Comparison of ENCODE assay signal across 8 cellular contexts in genomic region chr22:40951795-40952602, GRCh38. TPM values are rescaled to one million over a fixed set of nuclear protein-coding genes. Genes with fewer than 3 reads are reported as not detected.
DNase-seq lines count a peak whose midpoint lies in the region; ATAC-seq, FAIRE-seq and TF ChIP-seq lines count a peak whose summit lies in the region.

No MANE protein-coding gene starts in this region.

- H3K36me3 ChIP-seq in esophagus (ENCODE audit: control insufficient read depth in 2 of 2, insufficient read depth in 2 of 2, low read length in 1 of 2): no peaks in the 10 kb centered on the region
- H3K36me3 ChIP-seq in prostate gland: peaks cover 0 to 6% of the 10 kb centered on the region in 2 donors

- peaks cover 10% of the 10 kb centered on the region for H3K36me3 Mint-ChIP-seq in activated T-cell treated with anti-CD3 and anti-CD28 coated beads, Interleukin-2, amount 50 U/mL, for 4 hours (ENCODE audit: insufficient read depth)

- H3K27ac ChIP-seq in esophagus (ENCODE audit: low read depth in 2 of 2, low read length in 1 of 2) (peak overlapping the region; percentile 94 to 96), prostate gland (peak overlapping the region; percentile 91 to 95)

- peak in 1 of 2 donors; percentile 0 for ATAC-seq in activated T-cell treated with anti-CD3 and anti-CD28 coated beads, Interleukin-2, amount 50 U/mL, for 4 hours
- ATAC-seq in GM19351 (IDR thresholded peaks at IDR 0.05; ENCODE audit: unreplicated experiment) (no peak), HG03354 (IDR thresholded peaks at IDR 0.05; ENCODE audit: poor library complexity, severe bottlenecking, unreplicated experiment) (no peak)

- TF ChIP-seq CTCF in prostate gland (IDR thresholded peaks at IDR 0.05): no peak

- intact Hi-C loops in prostate gland (cut with DNase I): loop anchor here (1.0 kb wide), 2 partner anchors 70 to 139 kb away; no protein-coding TSS in a partner anchor

- peak; percentile 15 for TF ChIP-seq POLR2A in prostate gland (IDR thresholded peaks at IDR 0.05)

- no peaks in the 10 kb centered on the region for H3K9me3 Mint-ChIP-seq in activated T-cell treated with anti-CD3 and anti-CD28 coated beads, Interleukin-2, amount 50 U/mL, for 4 hours

- WGBS in esophagus, 2 donors: 5% methylated on average over 19 to 21 of the region's 21 CpGs
- WGBS in prostate gland: 3% methylated on average over 21 of the region's 21 CpGs

- FAIRE-seq in urothelium cell line (lab: Jason Lieb, UNC): no peak

- no peaks in the 10 kb centered on the region for H3K9me3 ChIP-seq in esophagus (ENCODE audit: control insufficient read depth in 2 of 2, insufficient read depth in 1 of 2, low read depth in 1 of 2, low read length in 1 of 2)
- H3K9me3 ChIP-seq in prostate gland: no peaks in the 10 kb centered on the region

- H3K4me3 Mint-ChIP-seq in activated T-cell treated with anti-CD3 and anti-CD28 coated beads, Interleukin-2, amount 50 U/mL, for 4 hours: peak overlapping the region; percentile 98

- H3K27me3 Mint-ChIP-seq in activated T-cell treated with anti-CD3 and anti-CD28 coated beads, Interleukin-2, amount 50 U/mL, for 4 hours (ENCODE audit: low read depth): no peaks in the 10 kb centered on the region

- H3K27me3 ChIP-seq in esophagus (ENCODE audit: control insufficient read depth in 1 of 2, insufficient read depth in 2 of 2, low read length in 2 of 2) (no peaks in the 10 kb centered on the region), prostate gland (replicated peaks; ENCODE audit: insufficient read depth) (no peaks in the 10 kb centered on the region)

- no peaks in the 10 kb centered on the region for H3K4me1 ChIP-seq in esophagus (ENCODE audit: control insufficient read depth in 2 of 2, insufficient read depth in 2 of 2, low read length in 1 of 2)
- H3K4me1 ChIP-seq in prostate gland (replicated peaks): peaks cover 5% of the 10 kb centered on the region

- peaks cover 27% of the 10 kb centered on the region for H3K4me1 Mint-ChIP-seq in activated T-cell treated with anti-CD3 and anti-CD28 coated beads, Interleukin-2, amount 50 U/mL, for 4 hours (ENCODE audit: low read depth)

- H3K4me3 ChIP-seq in esophagus (ENCODE audit: low read depth in 1 of 2, low read length in 2 of 2): peak overlapping the region; percentile 64 to 83
- H3K4me3 ChIP-seq in prostate gland: peak overlapping the region; percentile 73 to 80

- no peak for DNase-seq in activated T-cell treated with anti-CD3 and anti-CD28 coated beads, Interleukin-2, amount 50 U/mL, for 4 hours
- no peak for DNase-seq in activated T-cell treated with anti-CD3 and anti-CD28 coated beads, Interleukin-2, amount 50 U/mL, for 1 hour
- DNase-seq in RPMI7951 (ENCODE audit: low read depth) (peak; percentile 16), prostate gland (ENCODE audit: low spot score) (no peak), urothelium cell line (ENCODE audit: low spot score) (no peak)

RNA-seq across cellular contexts. Expression of gene RBX1, which starts 0.8 kb away (rescaled TPM):
- total RNA-seq in activated T-cell treated with anti-CD3 and anti-CD28 coated beads, Interleukin-2, amount 50 U/mL, for 4 hours: 10 to 100 TPM; 82.6 to 86.0 (median 85.7) TPM
- 134 and 180 TPM in 2 replicates for total RNA-seq in RPMI7951 (2014; rRNA removed; shearing (Covaris generic))
- polyA plus RNA-seq in esophagus: 10 to 100 TPM; 67.5 to 75.2 TPM
- 10 to 100 TPM; 34.9 to 42.8 TPM for total RNA-seq in prostate gland
